ENCODE assay signal across 8 cellular contexts in genomic region chr19:29260477-29261317, GRCh38. TPM values are rescaled to one million over a fixed set of nuclear protein-coding genes. Genes with fewer than 3 reads are reported as not detected.
DNase-seq lines count a peak whose midpoint lies in the region; ATAC-seq and TF ChIP-seq lines count a peak whose summit lies in the region.

No MANE protein-coding gene starts in this region.

- no peaks in the 10 kb centered on the region for H3K9me3 ChIP-seq in CD4-positive, alpha-beta T cell (ENCODE audit: control insufficient read depth, low read length)

- CTCF ChIA-PET in CD4-positive, alpha-beta T cell (lab: Charles Lee) = interaction anchor here (1.2 kb wide), 1 partner anchor 11 kb away, joined by 3 read pairs; no protein-coding TSS in a partner anchor

- H3K27me3 ChIP-seq in CD4-positive, alpha-beta T cell (ENCODE audit: control insufficient read depth, insufficient read depth, low read length) = peaks cover 3% of the 10 kb centered on the region

- no peak overlapping the region for H3K27ac Mint-ChIP-seq in CD4-positive, alpha-beta T cell

- TF ChIP-seq CTCF in HFF-Myc (IDR thresholded peaks at IDR 0.05; ENCODE audit: low read depth, low read length, missing control alignments) = peak; percentile 37
- TF ChIP-seq CTCF in epithelial cell of proximal tubule (conservative IDR thresholded peaks at IDR 0.05; ENCODE audit: low read depth, low read length) = peak; percentile 71
- TF ChIP-seq CTCF in CD4-positive, alpha-beta T cell (IDR thresholded peaks at IDR 0.05) = no peak

- DNase-seq in DMS114 treated with DMSO at 0.1 percent for 48 hours (lab: John Stamatoyannopoulos, UW; ENCODE audit: unreplicated experiment) (peak; percentile 47), HFF-Myc (ENCODE audit: extremely low read depth, low read depth) (no peak), RPMI7951 (ENCODE audit: low read depth) (peak; percentile 28), epithelial cell of proximal tubule (ENCODE audit: low read depth) (no peak), amniotic stem cell (lab: John Stamatoyannopoulos, UW) (no peak)
- DNase-seq in stimulated activated CD4-positive, alpha-beta T cell treated with anti-CD3 and anti-CD28 coated beads, Interleukin-12 subunit alpha, Interleukin-12 subunit beta, amount 100 ng/mL, for 4 hours = peak; percentile 5
- no peak for DNase-seq in CD4-positive, alpha-beta T cell

- H3K36me3 Mint-ChIP-seq in CD4-positive, alpha-beta T cell (ENCODE audit: low read depth) = no peaks in the 10 kb centered on the region

- no peak overlapping the region for H3K4me3 ChIP-seq in HFF-Myc (replicated peaks; ENCODE audit: low read depth, low read length)
- no peak overlapping the region for H3K4me3 ChIP-seq in epithelial cell of proximal tubule (ENCODE audit: low read depth, low read length)

- H3K9me3 Mint-ChIP-seq in CD4-positive, alpha-beta T cell = no peaks in the 10 kb centered on the region

- no peak overlapping the region for H3K4me3 Mint-ChIP-seq in CD4-positive, alpha-beta T cell

- ATAC-seq in GM18511 (IDR thresholded peaks at IDR 0.05; ENCODE audit: unreplicated experiment) = no peak
- ATAC-seq in CD4-positive, alpha-beta T cell (ENCODE audit: poor library complexity) = no peak

- H3K4me1 Mint-ChIP-seq in CD4-positive, alpha-beta T cell (ENCODE audit: low read depth) = no peaks in the 10 kb centered on the region

- H3K27ac ChIP-seq in CD4-positive, alpha-beta T cell (ENCODE audit: low read depth, low read length) = no peak overlapping the region

- peaks cover 21% of the 10 kb centered on the region for H3K27me3 Mint-ChIP-seq in CD4-positive, alpha-beta T cell

- POLR2A ChIA-PET in CD4-positive, alpha-beta T cell (lab: Charles Lee) = no interaction called here

- intact Hi-C loops in CD4-positive, alpha-beta T cell (cut with DNase I, micrococcal nuclease) = loop anchor here (5.0 kb wide), 2 partner anchors 523 to 793 kb away; no protein-coding TSS in a partner anchor

RNA-seq across cellular contexts. Expression of gene UQCRFS1, which starts 47.7 kb away (rescaled TPM):
- 54.7 and 58.7 TPM in 2 replicates for total RNA-seq in RPMI7951 (2014; rRNA removed; shearing (Covaris generic))
- total RNA-seq in epithelial cell of proximal tubule = 51.8 and 56.2 TPM in 2 replicates
- total RNA-seq in CD4-positive, alpha-beta T cell = 10 to 100 TPM; 30.5 TPM

Comparison
In these comparisons a context has a peak if more than half of its experiments do, and no peak if none do; other contexts are left out.
1. DNase-seq: peak in DMS114 treated with DMSO at 0.1 percent for 48 hours (single experiment), RPMI7951 (single experiment) and stimulated activated CD4-positive, alpha-beta T cell treated with anti-CD3 and anti-CD28 coated beads, Interleukin-12 subunit alpha, Interleukin-12 subunit beta, amount 100 ng/mL, for 4 hours (single experiment); none in HFF-Myc (single experiment), epithelial cell of proximal tubule (single experiment), CD4-positive, alpha-beta T cell (0 of 10) and amniotic stem cell (single experiment).